In the genomic region with DNA sequence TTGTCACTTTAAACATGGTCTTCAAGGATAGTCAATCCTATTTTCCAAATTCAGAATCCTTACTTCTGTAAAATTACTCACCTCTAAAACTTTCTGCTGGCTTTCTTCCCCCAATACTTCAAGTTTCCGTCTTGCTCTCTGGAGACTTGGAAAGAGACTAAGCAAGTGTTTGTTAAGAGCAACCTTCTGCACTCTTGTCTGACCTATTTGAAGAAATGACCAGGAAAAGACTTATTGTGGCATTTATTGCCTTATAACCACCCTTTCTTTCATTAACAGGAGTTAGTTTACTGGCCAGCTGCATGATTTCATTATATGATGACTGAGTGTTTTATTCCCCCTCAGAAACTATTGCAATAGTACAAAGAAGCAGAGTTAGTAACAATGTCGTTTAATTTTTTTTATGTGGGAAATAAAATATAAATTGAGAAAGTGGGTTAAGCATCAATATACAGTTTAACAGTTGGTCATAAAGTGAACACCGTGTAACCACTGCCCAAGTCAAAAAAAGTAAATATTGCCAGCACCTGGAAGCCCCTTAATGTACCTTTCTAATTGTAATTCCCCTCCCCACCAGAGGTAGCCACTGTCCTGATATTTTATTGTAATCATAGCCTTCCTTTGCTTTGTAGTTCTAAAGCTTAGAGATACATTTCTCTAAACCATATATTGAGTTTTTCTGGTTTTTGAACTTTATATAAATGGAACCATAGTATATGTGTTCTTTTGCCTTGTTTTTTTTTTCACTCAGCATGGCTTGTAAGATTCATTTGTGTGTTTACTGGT, we compare ENCODE assay signal across 15 cellular contexts.
"Had no signal": no experiment of that assay in that cellular context is flagged by ENCODE, and none has a peak within 500 bp of the region (broad histone marks: within the 10 kb centered on the region; RNA-seq: fewer than 3 reads in every experiment).

No MANE protein-coding gene starts in this region.

- H3K4me3 ChIP-seq: esophagus squamous epithelium, tibial nerve, uterus had no signal

- ATAC-seq: activated T-cell treated with anti-CD3 and anti-CD28 coated beads, Interleukin-2, amount 50 U/mL, for 72 hours; naive thymus-derived CD4-positive, alpha-beta T cell had no signal

- DNase-seq: activated CD4-positive, alpha-beta T cell treated with anti-CD3 and anti-CD28 coated beads, Interleukin-2, amount 50 U/mL, for 1 hour; activated CD4-positive, CD25-positive, alpha-beta regulatory T cell treated with anti-CD3 and anti-CD28 coated beads, Interleukin-2, amount 50 U/mL, for 72 hours; activated gamma-delta T cell; activated T-cell treated with anti-CD3 and anti-CD28 coated beads, Interleukin-2, amount 50 U/mL, for 72 hours; effector CD8-positive, alpha-beta T cell; esophagus squamous epithelium; mesenchymal stem cell; naive thymus-derived CD4-positive, alpha-beta T cell; retina; stimulated activated CD4-positive, alpha-beta T cell treated with anti-CD3 and anti-CD28 coated beads, Interleukin-12 subunit alpha, Interleukin-12 subunit beta, amount 100 ng/mL, for 4 hours; stimulated activated CD4-positive, alpha-beta T cell treated with anti-CD3 and anti-CD28 coated beads, Interleukin-2, amount 100 ng/mL, for 24 hours; T-helper 2 cell; uterus had no signal

- H3K36me3 ChIP-seq: esophagus squamous epithelium, tibial nerve, uterus had no signal

- H3K9me3 ChIP-seq: esophagus squamous epithelium, tibial nerve, uterus had no signal

- H3K27me3 ChIP-seq: esophagus squamous epithelium, tibial nerve, uterus had no signal

- H3K4me1 ChIP-seq: esophagus squamous epithelium, uterus had no signal

- H3K27ac ChIP-seq: esophagus squamous epithelium, tibial nerve, uterus, VCaP had no signal
